8 cellular contexts compared by ENCODE assay signal in the genomic region with DNA sequence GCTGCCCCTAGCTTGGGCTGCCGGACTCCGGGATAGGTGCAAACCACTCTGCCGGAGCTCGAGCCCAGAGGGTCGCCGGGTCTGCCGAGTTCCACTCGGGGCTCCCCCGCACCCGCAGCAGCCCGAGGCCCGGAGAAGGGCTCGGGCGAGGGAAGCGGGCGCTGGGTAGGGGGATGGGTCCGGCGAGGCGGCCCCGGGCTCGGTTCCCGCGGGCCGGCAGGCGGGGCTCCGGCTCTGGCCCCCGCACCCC. TPM values are rescaled to one million over a fixed set of nuclear protein-coding genes. Genes with fewer than 3 reads are reported as not detected.
DNase-seq lines count a peak whose midpoint lies in the region; ATAC-seq and TF ChIP-seq lines count a peak whose summit lies in the region.

No MANE protein-coding gene starts in this region.

- peak overlapping the region; percentile 48 for H3K18ac ChIP-seq in IMR-90 (ENCODE audit: low read depth, low read length)

- peak overlapping the region; percentile 41; the same call in 1 of the 2 replicates for H2AK5ac ChIP-seq in IMR-90 (ENCODE audit: low read depth, low read length)

- in situ Hi-C loops in IMR-90 (cut with MboI; ENCODE audit: low sequenced_read_pairs) = no loop called here

- H3K4ac ChIP-seq in IMR-90 (ENCODE audit: low read depth, low read length) = peak overlapping the region; percentile 51

- H3K27ac ChIP-seq in IMR-90 (ENCODE audit: insufficient read depth, low read length) = peak overlapping the region; percentile 96
- H3K27ac ChIP-seq in caudate nucleus (ENCODE audit: low read depth, low read length) = peak overlapping the region; percentile 98
- H3K27ac ChIP-seq in muscle layer of colon (ENCODE audit: low read depth, low read length) = peak overlapping the region; percentile 94

- no peak overlapping the region for H2BK15ac ChIP-seq in IMR-90 (ENCODE audit: low read depth, low read length)

- H2AFZ ChIP-seq in IMR-90 (replicated peaks; ENCODE audit: low read length, poor library complexity) = peak overlapping the region; percentile 95

- H3K14ac ChIP-seq in IMR-90 (replicated peaks; ENCODE audit: low read depth, low read length) = peak overlapping the region; percentile 17

- no peaks in the 10 kb centered on the region for H3K9me1 ChIP-seq in IMR-90 (ENCODE audit: insufficient read depth, low read length)

- peak; percentile 25 for ATAC-seq in GM21576 (IDR thresholded peaks at IDR 0.05; ENCODE audit: unreplicated experiment)
- ATAC-seq in IMR-90 (ENCODE audit: low read depth) = peak; percentile 55; the same call in 1 of the 2 replicates

- no TSS peak for BruUV-seq in IMR-90 (replicated peaks; lab: Mats Ljungman, UMichigan)

- H3K4me1 ChIP-seq in IMR-90 (ENCODE audit: control insufficient read depth, insufficient read depth, low read length) = no peaks in the 10 kb centered on the region
- peaks cover 38% of the 10 kb centered on the region for H3K4me1 ChIP-seq in muscle layer of colon (ENCODE audit: insufficient read depth, low read length)

- H3K36me3 ChIP-seq in IMR-90 (ENCODE audit: control insufficient read depth, insufficient read depth, low read length) = 0 out of 2 replicates have a peak, but pooled peaks cover 1% of the 10 kb centered on the region
- no peaks in the 10 kb centered on the region for H3K36me3 ChIP-seq in muscle layer of colon (ENCODE audit: insufficient read depth, low read length)

- peak overlapping the region; percentile 76 for H3K4me3 ChIP-seq in GM12865 (ENCODE audit: low read depth, low read length)
- peak overlapping the region; percentile 97 for H3K4me3 ChIP-seq in IMR-90 (ENCODE audit: insufficient read depth, low read depth, low read length)
- H3K4me3 ChIP-seq in muscle layer of colon (ENCODE audit: low read depth in 1 of 2, low read length in 2 of 2) = peak overlapping the region; percentile 89 to 94

- intact Hi-C loops in IMR-90 (cut with micrococcal nuclease) = loop anchor here (1.0 to 10.0 kb wide), 4 partner anchors 27 to 229 kb away; a partner anchor contains a TSS

- peak overlapping the region; percentile 73 for H2BK5ac ChIP-seq in IMR-90 (ENCODE audit: low read depth, low read length, poor library complexity, severe bottlenecking)

- dilution Hi-C loops in IMR-90 (cut with HindIII; ENCODE audit: low sequenced_read_pairs, unreplicated experiment) = no loop called here

- DNase-seq in GM12865 (ENCODE audit: low read depth) = no peak
- no peak for DNase-seq in IMR-90
- DNase-seq in caudate nucleus (lab: John Stamatoyannopoulos, UW) = peak in 17 of 61 donors; percentile 39 to 81 (median 63)
- DNase-seq in AML-193 (lab: John Stamatoyannopoulos, UW) = no peak
- no peak for DNase-seq in NCI-H446 treated with DMSO at 0.1 percent for 48 hours (lab: John Stamatoyannopoulos, UW)
- DNase-seq in AG20443 (ENCODE audit: low spot score) = no peak

- TF ChIP-seq CTCF in GM12865 (IDR thresholded peaks at IDR 0.05; ENCODE audit: insufficient read depth, low read depth, low read length, missing control alignments) (no peak), IMR-90 (conservative IDR thresholded peaks at IDR 0.05; ENCODE audit: low read depth, low read length) (no peak)

- peak overlapping the region; percentile 35 to 53; a peak in 2 of 4 replicates for H4K8ac ChIP-seq in IMR-90 (ENCODE audit: low read depth in 2 of 2, low read length in 2 of 2)

- WGBS in IMR-90 (ENCODE audit: extremely low coverage in 2 of 2, insufficient read length in 1 of 2), 2 experiments = 0% methylated on average over 2 of the region's 27 CpGs; no CpG with 5 or more reads in 1 of the 2 experiments

- peaks cover 22% of the 10 kb centered on the region; the same call in 1 of the 2 replicates for H4K20me1 ChIP-seq in IMR-90 (ENCODE audit: insufficient read depth, low read length)

- no peaks in the 10 kb centered on the region for H3K27me3 ChIP-seq in IMR-90 (ENCODE audit: control insufficient read depth, insufficient read depth, low read length)
- H3K27me3 ChIP-seq in muscle layer of colon (ENCODE audit: control insufficient read depth in 1 of 2, insufficient read depth in 2 of 2, low read length in 2 of 2) = no peaks in the 10 kb centered on the region

- no peak for TF ChIP-seq RAD21 in IMR-90 (IDR thresholded peaks at IDR 0.05; ENCODE audit: low read length)

- CTCF ChIA-PET in IMR-90 (lab: Yijun Ruan, JAX) = no interaction called here

- 0 out of 2 replicates have a peak overlapping the region, but pooled peaks have one; percentile 2 for H4K91ac ChIP-seq in IMR-90 (ENCODE audit: insufficient read depth, low read depth, low read length)

- H3K23ac ChIP-seq in IMR-90 (ENCODE audit: low read depth, low read length) = peak overlapping the region; percentile 68; the same call in 1 of the 2 replicates

- H3K9me3 ChIP-seq in IMR-90 (ENCODE audit: control insufficient read depth, insufficient read depth, low read length) = no peaks in the 10 kb centered on the region
- H3K9me3 ChIP-seq in muscle layer of colon (ENCODE audit: low read length) = no peaks in the 10 kb centered on the region

- peak overlapping the region; percentile 83 for H2AK9ac ChIP-seq in IMR-90 (replicated peaks; ENCODE audit: low read depth, low read length, poor library complexity)

- peak overlapping the region; percentile 35 for H4K5ac ChIP-seq in IMR-90 (ENCODE audit: low read depth, low read length)

- no peak for TF ChIP-seq POLR2A in IMR-90 (IDR thresholded peaks at IDR 0.05; ENCODE audit: low read depth, low read length)

- POLR2A ChIA-PET in IMR-90 (lab: Charles Lee; ENCODE audit: unreplicated experiment) = no interaction called here

- H3K9ac ChIP-seq in IMR-90 (ENCODE audit: low read depth, low read length) (peak overlapping the region; percentile 92), muscle layer of colon (ENCODE audit: low read length) (peak overlapping the region; percentile 52)

- H3K79me1 ChIP-seq in IMR-90 (ENCODE audit: low read depth in 1 of 2, low read length in 2 of 2) = peaks cover 7 to 23% of the 10 kb centered on the region in 2 experiments

- peak overlapping the region; percentile 88 for H3K4me2 ChIP-seq in IMR-90 (ENCODE audit: low read depth, low read length)

- H2BK20ac ChIP-seq in IMR-90 (ENCODE audit: low read depth, low read length) = no peak overlapping the region

- peak overlapping the region; percentile 71 for H3K56ac ChIP-seq in IMR-90 (ENCODE audit: extremely low read depth, insufficient read depth, low read length)

- H2BK120ac ChIP-seq in IMR-90 (ENCODE audit: low read depth, low read length) = peak overlapping the region; percentile 27

TF ChIP-seq in IMR-90, 13 proteins besides CTCF, POLR2A, EP300 and RAD21:
- TF ChIP-seq MAZ (IDR thresholded peaks at IDR 0.05; ENCODE audit: borderline replicate concordance, low read depth, low read length) = no peak
- TF ChIP-seq BHLHE40 (IDR thresholded peaks at IDR 0.05; ENCODE audit: low read depth, low read length) = no peak
- TF ChIP-seq SMC3 (IDR thresholded peaks at IDR 0.05; ENCODE audit: low read depth, low read length) = no peak
- TF ChIP-seq RCOR1 (IDR thresholded peaks at IDR 0.05; ENCODE audit: insufficient replicate concordance, low read length) = no peak
- no peak for TF ChIP-seq MAFK (IDR thresholded peaks at IDR 0.05; ENCODE audit: low read depth, low read length)
- no peak for TF ChIP-seq NFE2L2 (IDR thresholded peaks at IDR 0.05; ENCODE audit: low read depth, low read length)
- TF ChIP-seq, protein P1, sequence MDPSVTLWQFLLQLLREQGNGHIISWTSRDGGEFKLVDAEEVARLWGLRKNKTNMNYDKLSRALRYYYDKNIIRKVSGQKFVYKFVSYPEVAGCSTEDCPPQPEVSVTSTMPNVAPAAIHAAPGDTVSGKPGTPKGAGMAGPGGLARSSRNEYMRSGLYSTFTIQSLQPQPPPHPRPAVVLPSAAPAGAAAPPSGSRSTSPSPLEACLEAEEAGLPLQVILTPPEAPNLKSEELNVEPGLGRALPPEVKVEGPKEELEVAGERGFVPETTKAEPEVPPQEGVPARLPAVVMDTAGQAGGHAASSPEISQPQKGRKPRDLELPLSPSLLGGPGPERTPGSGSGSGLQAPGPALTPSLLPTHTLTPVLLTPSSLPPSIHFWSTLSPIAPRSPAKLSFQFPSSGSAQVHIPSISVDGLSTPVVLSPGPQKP (IDR thresholded peaks at IDR 0.05; ENCODE audit: borderline replicate concordance, low read depth, low read length) = no peak
- no peak for TF ChIP-seq CEBPB (IDR thresholded peaks at IDR 0.05; ENCODE audit: low read depth, low read length)
- no peak for TF ChIP-seq FOS (IDR thresholded peaks at IDR 0.05; ENCODE audit: low read depth, low read length)
- no peak for TF ChIP-seq CHD1 (IDR thresholded peaks at IDR 0.05; ENCODE audit: low read depth, low read length)
- TF ChIP-seq RFX5 (IDR thresholded peaks at IDR 0.05; ENCODE audit: low read depth, low read length) = no peak
- no peak for TF ChIP-seq MXI1 (IDR thresholded peaks at IDR 0.05; ENCODE audit: borderline replicate concordance, low read depth, low read length)
- TF ChIP-seq, protein P2, sequence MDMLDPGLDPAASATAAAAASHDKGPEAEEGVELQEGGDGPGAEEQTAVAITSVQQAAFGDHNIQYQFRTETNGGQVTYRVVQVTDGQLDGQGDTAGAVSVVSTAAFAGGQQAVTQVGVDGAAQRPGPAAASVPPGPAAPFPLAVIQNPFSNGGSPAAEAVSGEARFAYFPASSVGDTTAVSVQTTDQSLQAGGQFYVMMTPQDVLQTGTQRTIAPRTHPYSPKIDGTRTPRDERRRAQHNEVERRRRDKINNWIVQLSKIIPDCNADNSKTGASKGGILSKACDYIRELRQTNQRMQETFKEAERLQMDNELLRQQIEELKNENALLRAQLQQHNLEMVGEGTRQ (IDR thresholded peaks at IDR 0.05; ENCODE audit: low read depth, low read length) = no peak

RNA-seq across cellular contexts. Expression of a gene that starts 0.5 kb away (rescaled TPM):
- 35.7 and 45.0 TPM in 2 replicates for total RNA-seq in IMR-90 (2012; rRNA removed)
- polyA plus RNA-seq in IMR-90 (2012; rRNA removed) = 2.8 and 4.1 TPM in 2 replicates
- polyA plus RNA-seq in IMR-90 (2012; cell fraction: cytosol; rRNA removed) = 0.29 and 0.67 TPM in 2 replicates
- polyA plus RNA-seq in IMR-90 (2012; cell fraction: nucleus; rRNA removed; ENCODE audit: low replicate concordance) = 1.7 and 19.0 TPM in 2 replicates
